8 cellular contexts compared by ENCODE assay signal in genomic region chr2:174487536-174488162, GRCh38. TPM values are rescaled to one million over a fixed set of nuclear protein-coding genes. Genes with fewer than 3 reads are reported as not detected.
DNase-seq lines count a peak whose midpoint lies in the region; ATAC-seq lines count a peak whose summit lies in the region.

No MANE protein-coding gene starts in this region.

- intact Hi-C loops in dendritic cell treated with granulocyte-macrophage colony-stimulating factor and Interleukin-4, amounts not matched to agents 40 ng/mL and 50 ng/mL, for 4 days (cut with micrococcal nuclease) = loop anchor here (5.0 kb wide), 2 partner anchors 35 to 680 kb away; partner anchors contain the start of gene ATF2

- peak overlapping the region; percentile 96 for H3K27ac Mint-ChIP-seq in dendritic cell treated with granulocyte-macrophage colony-stimulating factor and Interleukin-4, amounts not matched to agents 40 ng/mL and 50 ng/mL, for 4 days
- peak overlapping the region; percentile 88 for H3K27ac Mint-ChIP-seq in natural killer cell treated with Interleukin-12 subunit alpha and Interleukin-12 subunit beta and Interleukin-15 and Interleukin-18, amount 100 ng/mL, for 72 hours

- no peaks in the 10 kb centered on the region for H3K9me3 Mint-ChIP-seq in dendritic cell treated with granulocyte-macrophage colony-stimulating factor and Interleukin-4, amounts not matched to agents 40 ng/mL and 50 ng/mL, for 4 days
- H3K9me3 Mint-ChIP-seq in natural killer cell treated with Interleukin-12 subunit alpha and Interleukin-12 subunit beta and Interleukin-15 and Interleukin-18, amount 100 ng/mL, for 72 hours = no peaks in the 10 kb centered on the region

- H3K27me3 Mint-ChIP-seq in dendritic cell treated with granulocyte-macrophage colony-stimulating factor and Interleukin-4, amounts not matched to agents 40 ng/mL and 50 ng/mL, for 4 days = peaks cover 6% of the 10 kb centered on the region
- no peaks in the 10 kb centered on the region for H3K27me3 Mint-ChIP-seq in natural killer cell treated with Interleukin-12 subunit alpha and Interleukin-12 subunit beta and Interleukin-15 and Interleukin-18, amount 100 ng/mL, for 72 hours

- peak; percentile 24 for ATAC-seq in GM19035 (IDR thresholded peaks at IDR 0.05; ENCODE audit: unreplicated experiment)
- ATAC-seq in natural killer cell treated with Interleukin-12 subunit alpha and Interleukin-12 subunit beta and Interleukin-15 and Interleukin-18, amount 100 ng/mL, for 72 hours = no peak
- ATAC-seq in HG02759 (IDR thresholded peaks at IDR 0.05; ENCODE audit: unreplicated experiment) = no peak

- peaks cover 15% of the 10 kb centered on the region for H3K36me3 Mint-ChIP-seq in dendritic cell treated with granulocyte-macrophage colony-stimulating factor and Interleukin-4, amounts not matched to agents 40 ng/mL and 50 ng/mL, for 4 days (ENCODE audit: low read depth)
- H3K36me3 Mint-ChIP-seq in natural killer cell treated with Interleukin-12 subunit alpha and Interleukin-12 subunit beta and Interleukin-15 and Interleukin-18, amount 100 ng/mL, for 72 hours = no peaks in the 10 kb centered on the region

- DNase-seq in HuH-7 (ENCODE audit: low spot score) = peak; percentile 8
- DNase-seq in natural killer cell treated with Interleukin-12 subunit alpha and Interleukin-12 subunit beta and Interleukin-15 and Interleukin-18, amount 100 ng/mL, for 72 hours (ENCODE audit: low spot score) = no peak
- no peak for DNase-seq in hypothalamus (lab: John Stamatoyannopoulos, UW)
- no peak for DNase-seq in superior temporal gyrus (ENCODE audit: extremely low spot score)
- DNase-seq in NK-92 (lab: John Stamatoyannopoulos, UW; ENCODE audit: unreplicated experiment) = no peak

- H3K4me3 Mint-ChIP-seq in dendritic cell treated with granulocyte-macrophage colony-stimulating factor and Interleukin-4, amounts not matched to agents 40 ng/mL and 50 ng/mL, for 4 days = peak overlapping the region; percentile 91
- H3K4me3 Mint-ChIP-seq in natural killer cell treated with Interleukin-12 subunit alpha and Interleukin-12 subunit beta and Interleukin-15 and Interleukin-18, amount 100 ng/mL, for 72 hours = peak overlapping the region; percentile 96

- H3K4me1 Mint-ChIP-seq in dendritic cell treated with granulocyte-macrophage colony-stimulating factor and Interleukin-4, amounts not matched to agents 40 ng/mL and 50 ng/mL, for 4 days (ENCODE audit: low read depth) = peaks cover 38% of the 10 kb centered on the region
- H3K4me1 Mint-ChIP-seq in natural killer cell treated with Interleukin-12 subunit alpha and Interleukin-12 subunit beta and Interleukin-15 and Interleukin-18, amount 100 ng/mL, for 72 hours (ENCODE audit: low read depth in 2 of 2) = peaks cover 31 to 45% of the 10 kb centered on the region in 2 donors

RNA-seq across cellular contexts. Expression of gene GPR155, which starts 0.8 kb away (rescaled TPM):
- total RNA-seq in natural killer cell treated with Interleukin-12 subunit alpha and Interleukin-12 subunit beta and Interleukin-15 and Interleukin-18, amount 100 ng/mL, for 72 hours = 1 to 10 TPM; 3.2 to 3.6 TPM
